ENCODE assay signal across 9 cellular contexts in the genomic region with DNA sequence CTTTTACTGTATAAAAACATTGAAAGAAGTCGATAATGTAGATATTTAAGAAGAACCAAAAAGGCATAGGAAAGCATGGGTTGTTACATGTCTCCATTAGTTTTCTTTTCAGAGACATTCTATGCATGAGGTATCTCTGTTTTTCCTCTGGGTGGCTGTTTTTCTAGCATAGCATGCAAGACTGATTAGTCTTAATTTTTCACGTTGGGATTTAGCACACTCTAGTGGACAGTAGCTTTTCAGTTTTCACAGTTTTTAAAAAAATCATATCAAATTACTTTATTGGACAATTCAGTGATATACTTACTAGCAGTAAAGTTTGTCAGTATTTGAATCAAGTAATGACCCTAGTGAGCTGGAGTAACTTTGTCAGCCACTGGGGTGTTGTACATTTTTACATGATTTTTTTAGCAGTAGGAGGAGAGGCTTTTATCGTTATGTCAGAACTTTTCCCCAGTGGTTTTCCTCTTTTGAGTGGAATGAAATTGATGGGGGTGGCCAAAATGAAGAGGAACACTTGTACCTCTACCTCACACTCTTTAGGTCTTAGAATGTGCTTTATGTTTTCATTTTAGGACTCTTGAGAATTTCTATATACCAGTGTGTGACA. TPM values are rescaled to one million over a fixed set of nuclear protein-coding genes. Genes with fewer than 3 reads are reported as not detected.
DNase-seq lines count a peak whose midpoint lies in the region; ATAC-seq and TF ChIP-seq lines count a peak whose summit lies in the region.
"Had no signal": no experiment of that assay in that cellular context is flagged by ENCODE, and none has a peak within 500 bp of the region (broad histone marks: within the 10 kb centered on the region; RNA-seq: fewer than 3 reads in every experiment).

No MANE protein-coding gene starts in this region.

- peak; percentile 42 for ATAC-seq in activated CD8-positive, alpha-beta memory T cell treated with anti-CD3 and anti-CD28 coated beads, Interleukin-2, amount 10 ng/mL, durations not matched to agents 7 days and 5 days
- ATAC-seq in HG03571 (IDR thresholded peaks at IDR 0.05; ENCODE audit: unreplicated experiment), result no peak

- H3K36me3 ChIP-seq in WERI-Rb-1 (no peaks in the 10 kb centered on the region), left ventricle myocardium inferior (peaks cover 10% of the 10 kb centered on the region), stomach (peaks cover 0 to 28% (median 23%) of the 10 kb centered on the region in 4 donors)

- peaks cover 6% of the 10 kb centered on the region for H3K36me3 Mint-ChIP-seq in activated CD8-positive, alpha-beta memory T cell treated with anti-CD3 and anti-CD28 coated beads, Interleukin-2, amount 10 ng/mL, durations not matched to agents 7 days and 5 days

- H3K27ac ChIP-seq in WERI-Rb-1, result no peak overlapping the region
- no peak overlapping the region for H3K27ac ChIP-seq in left ventricle myocardium inferior (replicated peaks)
- no peak overlapping the region for H3K27ac ChIP-seq in stomach

- peak; percentile 24; the same call in 1 of the 2 replicates for TF ChIP-seq CTCF in WERI-Rb-1 (IDR thresholded peaks at IDR 0.05; ENCODE audit: low read depth, low read length)
- TF ChIP-seq CTCF in left ventricle myocardium inferior (IDR thresholded peaks at IDR 0.05; ENCODE audit: borderline replicate concordance), result peak; percentile 72
- TF ChIP-seq CTCF in stomach (IDR thresholded peaks at IDR 0.05), result peak in 5 of 7 experiments; percentile 22 to 63 (median 40)

- H3K4me1 ChIP-seq in left ventricle myocardium inferior (peaks cover 6% of the 10 kb centered on the region), stomach (no peaks in the 10 kb centered on the region)

- no peak overlapping the region for H3K4me3 Mint-ChIP-seq in activated CD8-positive, alpha-beta memory T cell treated with anti-CD3 and anti-CD28 coated beads, Interleukin-2, amount 10 ng/mL, durations not matched to agents 7 days and 5 days
- H3K4me3 Mint-ChIP-seq: activated naive CD4-positive, alpha-beta T cell treated with anti-CD3 and anti-CD28 coated beads, Interleukin-2, amount 50 U/mL, for 24 hours had no signal

- 48 to 50% (median 49%) methylated on average over 3 of the region's 3 CpGs for WGBS in stomach, 5 donors

- H3K4me3 ChIP-seq in WERI-Rb-1 (ENCODE audit: low read depth, low read length) (no peak overlapping the region), left ventricle myocardium inferior (no peak overlapping the region), stomach (no peak overlapping the region)

- H3K27ac Mint-ChIP-seq in activated CD8-positive, alpha-beta memory T cell treated with anti-CD3 and anti-CD28 coated beads, Interleukin-2, amount 10 ng/mL, durations not matched to agents 7 days and 5 days, result no peak overlapping the region
- H3K27ac Mint-ChIP-seq: activated naive CD4-positive, alpha-beta T cell treated with anti-CD3 and anti-CD28 coated beads, Interleukin-2, amount 50 U/mL, for 24 hours had no signal

- TF ChIP-seq EP300 in stomach (IDR thresholded peaks at IDR 0.05), result no peak

- no peak for TF ChIP-seq POLR2A in stomach (IDR thresholded peaks at IDR 0.05)

- intact Hi-C loops in left ventricle myocardium inferior (cut with micrococcal nuclease), result no loop called here
- intact Hi-C loops in stomach (cut with DNase I; ENCODE audit: low total_unique reads), result loop anchor here (10.0 kb wide), 1 partner anchor 314 kb away; no protein-coding TSS in a partner anchor

- no peaks in the 10 kb centered on the region for H3K27me3 Mint-ChIP-seq in activated CD8-positive, alpha-beta memory T cell treated with anti-CD3 and anti-CD28 coated beads, Interleukin-2, amount 10 ng/mL, durations not matched to agents 7 days and 5 days
- H3K27me3 Mint-ChIP-seq: activated naive CD4-positive, alpha-beta T cell treated with anti-CD3 and anti-CD28 coated beads, Interleukin-2, amount 50 U/mL, for 24 hours had no signal

- H3K9me3 ChIP-seq in WERI-Rb-1 (ENCODE audit: severe bottlenecking), result no peaks in the 10 kb centered on the region
- no peaks in the 10 kb centered on the region for H3K9me3 ChIP-seq in left ventricle myocardium inferior (replicated peaks)
- H3K9me3 ChIP-seq in stomach, result no peaks in the 10 kb centered on the region

- CTCF ChIA-PET in activated CD8-positive, alpha-beta memory T cell treated with anti-CD3 and anti-CD28 coated beads, Interleukin-2, amount 10 ng/mL, durations not matched to agents 7 days and 5 days (lab: Charles Lee), result interaction anchor here (0.7 to 1.5 kb wide), 5 partner anchors 11 to 316 kb away, joined by 3 to 5 read pairs (median 3); no protein-coding TSS in a partner anchor

- DNase-seq in activated CD8-positive, alpha-beta memory T cell treated with anti-CD3 and anti-CD28 coated beads, Interleukin-2, amount 10 ng/mL, durations not matched to agents 7 days and 5 days, result no peak
- no peak for DNase-seq in activated CD8-positive, alpha-beta memory T cell treated with anti-CD3 and anti-CD28 coated beads, Interleukin-2, amount 50 U/mL, for 4 hours
- peak; percentile 61 for DNase-seq in NCI-H1694 (lab: John Stamatoyannopoulos, UW)
- DNase-seq in WERI-Rb-1, result no peak
- no peak for DNase-seq in left ventricle myocardium inferior
- DNase-seq in stomach, result no peak
- DNase-seq in activated gamma-delta T cell (lab: John Stamatoyannopoulos, UW), result no peak

- H3K27me3 ChIP-seq in WERI-Rb-1 (ENCODE audit: insufficient read depth, low read depth, severe bottlenecking) (no peaks in the 10 kb centered on the region), left ventricle myocardium inferior (ENCODE audit: low read depth) (no peaks in the 10 kb centered on the region), stomach (no peaks in the 10 kb centered on the region)

- no peaks in the 10 kb centered on the region for H3K9me3 Mint-ChIP-seq in activated CD8-positive, alpha-beta memory T cell treated with anti-CD3 and anti-CD28 coated beads, Interleukin-2, amount 10 ng/mL, durations not matched to agents 7 days and 5 days (ENCODE audit: low read depth)
- H3K9me3 Mint-ChIP-seq: activated naive CD4-positive, alpha-beta T cell treated with anti-CD3 and anti-CD28 coated beads, Interleukin-2, amount 50 U/mL, for 24 hours had no signal

- peaks cover 16% of the 10 kb centered on the region for H3K4me1 Mint-ChIP-seq in activated CD8-positive, alpha-beta memory T cell treated with anti-CD3 and anti-CD28 coated beads, Interleukin-2, amount 10 ng/mL, durations not matched to agents 7 days and 5 days
- H3K4me1 Mint-ChIP-seq: activated naive CD4-positive, alpha-beta T cell treated with anti-CD3 and anti-CD28 coated beads, Interleukin-2, amount 50 U/mL, for 24 hours had no signal

RNA-seq across cellular contexts. Expression of gene SEC22A, which starts 57.2 kb away (rescaled TPM):
- total RNA-seq in activated CD8-positive, alpha-beta memory T cell treated with anti-CD3 and anti-CD28 coated beads, Interleukin-2, amount 10 ng/mL, durations not matched to agents 7 days and 5 days, result 10 to 100 TPM; 14.5 to 15.2 TPM
- 9.5 TPM for total RNA-seq in left ventricle myocardium inferior
- total RNA-seq in stomach, result 10 to 100 TPM in 1 of 5 donors, 1 to 10 TPM in 3, not detected in 1; 1.6 to 26.6 (median 5.8) TPM
- 1 to 10 TPM; 6.3 to 8.2 (median 7.0) TPM for polyA plus RNA-seq in stomach
